Comparison of ENCODE assay signal across 11 cellular contexts in the genomic region with DNA sequence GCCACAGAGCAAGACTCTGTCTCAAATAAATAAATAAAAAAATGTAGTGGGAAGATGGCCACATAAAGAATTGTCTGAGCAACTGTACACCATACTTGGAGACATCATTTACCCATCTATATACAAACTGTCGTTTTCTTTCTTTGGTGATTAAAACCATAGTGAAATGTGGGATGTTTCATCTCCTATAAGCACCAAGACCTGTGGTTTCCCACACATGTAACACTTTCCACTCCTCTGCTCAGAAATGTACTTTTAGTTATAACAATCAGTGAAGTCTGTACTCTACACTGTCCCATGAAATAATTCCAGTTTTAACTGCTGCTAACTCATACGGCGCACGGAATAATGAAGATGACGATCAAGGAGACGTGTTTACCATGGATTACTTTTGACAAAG. TPM values are rescaled to one million over a fixed set of nuclear protein-coding genes. Genes with fewer than 3 reads are reported as not detected.
DNase-seq lines count a peak whose midpoint lies in the region; ATAC-seq lines count a peak whose summit lies in the region.
"Had no signal": no experiment of that assay in that cellular context is flagged by ENCODE, and none has a peak within 500 bp of the region (broad histone marks: within the 10 kb centered on the region; RNA-seq: fewer than 3 reads in every experiment).

No MANE protein-coding gene starts in this region.

- H3K4me1 Mint-ChIP-seq in activated CD4-positive, alpha-beta T cell treated with anti-CD3 and anti-CD28 coated beads for 36 hours, result peaks cover 7% of the 10 kb centered on the region
- peaks cover 7% of the 10 kb centered on the region for H3K4me1 Mint-ChIP-seq in activated CD4-positive, alpha-beta T cell treated with anti-CD3 and anti-CD28 coated beads, Interleukin-2, amount 10 ng/mL, durations not matched to agents 7 days and 5 days
- H3K4me1 Mint-ChIP-seq in activated naive CD4-positive, alpha-beta T cell treated with anti-CD3 and anti-CD28 coated beads for 36 hours (ENCODE audit: low read depth), result peaks cover 7% of the 10 kb centered on the region
- peaks cover 15% of the 10 kb centered on the region for H3K4me1 Mint-ChIP-seq in activated naive CD8-positive, alpha-beta T cell treated with anti-CD3 and anti-CD28 coated beads, Interleukin-2, amount 50 U/mL, for 24 hours

- H3K27ac Mint-ChIP-seq in activated CD4-positive, alpha-beta T cell treated with anti-CD3 and anti-CD28 coated beads for 36 hours, result no peak overlapping the region
- no peak overlapping the region for H3K27ac Mint-ChIP-seq in activated CD4-positive, alpha-beta T cell treated with anti-CD3 and anti-CD28 coated beads, Interleukin-2, amount 10 ng/mL, durations not matched to agents 7 days and 5 days
- H3K27ac Mint-ChIP-seq in activated naive CD4-positive, alpha-beta T cell treated with anti-CD3 and anti-CD28 coated beads, Interleukin-2, amount 50 U/mL, for 72 hours, result peak overlapping the region in 1 of 2 donors; percentile 7
- H3K27ac Mint-ChIP-seq in activated naive CD4-positive, alpha-beta T cell treated with anti-CD3 and anti-CD28 coated beads for 36 hours, result no peak overlapping the region
- H3K27ac Mint-ChIP-seq in activated naive CD8-positive, alpha-beta T cell treated with anti-CD3 and anti-CD28 coated beads, Interleukin-2, amount 50 U/mL, for 24 hours, result peak overlapping the region; percentile 50

- POLR2A ChIA-PET in activated CD4-positive, alpha-beta T cell treated with anti-CD3 and anti-CD28 coated beads for 36 hours (lab: Charles Lee), result no interaction called here
- POLR2A ChIA-PET in activated CD4-positive, alpha-beta T cell treated with anti-CD3 and anti-CD28 coated beads, Interleukin-2, amount 10 ng/mL, durations not matched to agents 7 days and 5 days (lab: Charles Lee), result interaction anchor here (0.6 kb wide), 1 partner anchor 276 kb away, joined by 3 read pairs; no protein-coding TSS in a partner anchor

- CTCF ChIA-PET in activated CD4-positive, alpha-beta T cell treated with anti-CD3 and anti-CD28 coated beads for 36 hours (lab: Charles Lee), result interaction anchor here (0.9 to 3.0 kb wide), 7 partner anchors 13 to 370 kb away, joined by 3 to 23 read pairs (median 4); partner anchors contain the start of gene RGS9BP
- CTCF ChIA-PET in activated CD4-positive, alpha-beta T cell treated with anti-CD3 and anti-CD28 coated beads, Interleukin-2, amount 10 ng/mL, durations not matched to agents 7 days and 5 days (lab: Charles Lee), result interaction anchor here (1.1 to 1.5 kb wide), 3 partner anchors 15 to 373 kb away, joined by 3 to 7 read pairs (median 3); partner anchors contain the start of gene FAAP24
- CTCF ChIA-PET in activated naive CD4-positive, alpha-beta T cell treated with anti-CD3 and anti-CD28 coated beads for 36 hours (lab: Charles Lee), result interaction anchor here (1.1 to 1.3 kb wide), 3 partner anchors 13 to 15 kb away, joined by 4 to 5 read pairs (median 4); no protein-coding TSS in a partner anchor

- DNase-seq in activated CD4-positive, alpha-beta T cell treated with anti-CD3 and anti-CD28 coated beads for 36 hours, result peak; percentile 9
- no peak for DNase-seq in activated CD4-positive, alpha-beta T cell treated with anti-CD3 and anti-CD28 coated beads, Interleukin-2, amount 10 ng/mL, durations not matched to agents 7 days and 5 days
- DNase-seq in activated naive CD4-positive, alpha-beta T cell treated with anti-CD3 and anti-CD28 coated beads, Interleukin-2, amount 50 U/mL, for 72 hours (ENCODE audit: low spot score in 2 of 2), result no peak
- DNase-seq in activated naive CD4-positive, alpha-beta T cell treated with anti-CD3 and anti-CD28 coated beads for 36 hours, result no peak
- no peak for DNase-seq in activated naive CD8-positive, alpha-beta T cell treated with anti-CD3 and anti-CD28 coated beads, Interleukin-2, amount 50 U/mL, for 24 hours
- no peak for DNase-seq in dedifferentiated amniotic fluid mesenchymal stem cell (ENCODE audit: extremely low spot score)
- no peak for DNase-seq in left ventricle myocardium superior
- DNase-seq: GOT3, Right ventricle myocardium superior had no signal

- no peaks in the 10 kb centered on the region for H3K9me3 Mint-ChIP-seq in activated CD4-positive, alpha-beta T cell treated with anti-CD3 and anti-CD28 coated beads for 36 hours (ENCODE audit: low read depth)
- no peaks in the 10 kb centered on the region for H3K9me3 Mint-ChIP-seq in activated CD4-positive, alpha-beta T cell treated with anti-CD3 and anti-CD28 coated beads, Interleukin-2, amount 10 ng/mL, durations not matched to agents 7 days and 5 days
- no peaks in the 10 kb centered on the region for H3K9me3 Mint-ChIP-seq in activated naive CD4-positive, alpha-beta T cell treated with anti-CD3 and anti-CD28 coated beads, Interleukin-2, amount 50 U/mL, for 72 hours
- no peaks in the 10 kb centered on the region for H3K9me3 Mint-ChIP-seq in activated naive CD4-positive, alpha-beta T cell treated with anti-CD3 and anti-CD28 coated beads for 36 hours
- no peaks in the 10 kb centered on the region for H3K9me3 Mint-ChIP-seq in activated naive CD8-positive, alpha-beta T cell treated with anti-CD3 and anti-CD28 coated beads, Interleukin-2, amount 50 U/mL, for 24 hours
- H3K9me3 Mint-ChIP-seq: CD8-positive, alpha-beta memory T cell had no signal

- H3K36me3 Mint-ChIP-seq in activated CD4-positive, alpha-beta T cell treated with anti-CD3 and anti-CD28 coated beads for 36 hours (ENCODE audit: low read depth), result peaks cover 42% of the 10 kb centered on the region
- H3K36me3 Mint-ChIP-seq in activated CD4-positive, alpha-beta T cell treated with anti-CD3 and anti-CD28 coated beads, Interleukin-2, amount 10 ng/mL, durations not matched to agents 7 days and 5 days (ENCODE audit: low read depth), result peaks cover 39% of the 10 kb centered on the region
- peaks cover 0 to 7% of the 10 kb centered on the region in 2 donors for H3K36me3 Mint-ChIP-seq in activated naive CD4-positive, alpha-beta T cell treated with anti-CD3 and anti-CD28 coated beads, Interleukin-2, amount 50 U/mL, for 72 hours
- H3K36me3 Mint-ChIP-seq in activated naive CD4-positive, alpha-beta T cell treated with anti-CD3 and anti-CD28 coated beads for 36 hours (ENCODE audit: low read depth), result peaks cover 26% of the 10 kb centered on the region
- H3K36me3 Mint-ChIP-seq in activated naive CD8-positive, alpha-beta T cell treated with anti-CD3 and anti-CD28 coated beads, Interleukin-2, amount 50 U/mL, for 24 hours (ENCODE audit: low read depth), result peaks cover 44% of the 10 kb centered on the region

- no peak overlapping the region for H3K4me3 Mint-ChIP-seq in activated CD4-positive, alpha-beta T cell treated with anti-CD3 and anti-CD28 coated beads for 36 hours
- H3K4me3 Mint-ChIP-seq in activated CD4-positive, alpha-beta T cell treated with anti-CD3 and anti-CD28 coated beads, Interleukin-2, amount 10 ng/mL, durations not matched to agents 7 days and 5 days, result no peak overlapping the region
- no peak overlapping the region for H3K4me3 Mint-ChIP-seq in activated naive CD4-positive, alpha-beta T cell treated with anti-CD3 and anti-CD28 coated beads for 36 hours
- H3K4me3 Mint-ChIP-seq in activated naive CD8-positive, alpha-beta T cell treated with anti-CD3 and anti-CD28 coated beads, Interleukin-2, amount 50 U/mL, for 24 hours, result no peak overlapping the region
- H3K4me3 Mint-ChIP-seq: CD8-positive, alpha-beta memory T cell had no signal

- intact Hi-C loops in activated CD4-positive, alpha-beta T cell treated with anti-CD3 and anti-CD28 coated beads for 36 hours (cut with DNase I, micrococcal nuclease), result loop anchor here (2.0 to 5.0 kb wide), 3 partner anchors 76 to 518 kb away; partner anchors contain the start of genes ANKRD27 (in 2 of the 2), RGS9BP (in 2 of the 2) and NUDT19 (in 1 of the 2)
- intact Hi-C loops in activated naive CD4-positive, alpha-beta T cell treated with anti-CD3 and anti-CD28 coated beads for 36 hours (cut with micrococcal nuclease), result loop anchor here (5.0 to 10.0 kb wide), 2 partner anchors 78 to 196 kb away; partner anchors contain the start of genes ANKRD27 and RGS9BP
- intact Hi-C loops in left ventricle myocardium superior (cut with micrococcal nuclease), result no loop called here

- peak; percentile 73 for ATAC-seq in activated CD4-positive, alpha-beta T cell treated with anti-CD3 and anti-CD28 coated beads for 36 hours
- ATAC-seq in activated naive CD4-positive, alpha-beta T cell treated with anti-CD3 and anti-CD28 coated beads, Interleukin-2, amount 50 U/mL, for 72 hours, result peak; percentile 73 to 88
- peak; percentile 90 for ATAC-seq in activated naive CD8-positive, alpha-beta T cell treated with anti-CD3 and anti-CD28 coated beads, Interleukin-2, amount 50 U/mL, for 24 hours
- ATAC-seq in GM18861 (IDR thresholded peaks at IDR 0.05; ENCODE audit: unreplicated experiment) (no peak), left ventricle myocardium superior (no peak)

- no peaks in the 10 kb centered on the region for H3K27me3 Mint-ChIP-seq in activated CD4-positive, alpha-beta T cell treated with anti-CD3 and anti-CD28 coated beads for 36 hours
- no peaks in the 10 kb centered on the region for H3K27me3 Mint-ChIP-seq in activated CD4-positive, alpha-beta T cell treated with anti-CD3 and anti-CD28 coated beads, Interleukin-2, amount 10 ng/mL, durations not matched to agents 7 days and 5 days
- no peaks in the 10 kb centered on the region for H3K27me3 Mint-ChIP-seq in activated naive CD4-positive, alpha-beta T cell treated with anti-CD3 and anti-CD28 coated beads for 36 hours (ENCODE audit: low read depth)
- H3K27me3 Mint-ChIP-seq in activated naive CD8-positive, alpha-beta T cell treated with anti-CD3 and anti-CD28 coated beads, Interleukin-2, amount 50 U/mL, for 24 hours, result no peaks in the 10 kb centered on the region

RNA-seq across cellular contexts. Expression of gene PDCD5, which starts 18.3 kb away (rescaled TPM):
- total RNA-seq in activated CD4-positive, alpha-beta T cell treated with anti-CD3 and anti-CD28 coated beads for 36 hours, result 100 to 1,000 TPM; 268 to 272 TPM
- total RNA-seq in activated CD4-positive, alpha-beta T cell treated with anti-CD3 and anti-CD28 coated beads, Interleukin-2, amount 10 ng/mL, durations not matched to agents 7 days and 5 days, result 100 to 1,000 TPM; 131 to 132 TPM
- 100 to 1,000 TPM in 1 of 2 donors, 10 to 100 TPM in 1; 68.3 to 121 TPM for total RNA-seq in activated naive CD4-positive, alpha-beta T cell treated with anti-CD3 and anti-CD28 coated beads, Interleukin-2, amount 50 U/mL, for 72 hours
- total RNA-seq in activated naive CD4-positive, alpha-beta T cell treated with anti-CD3 and anti-CD28 coated beads for 36 hours, result 100 to 1,000 TPM; 233 to 242 TPM
- 135 TPM for total RNA-seq in left ventricle myocardium superior

Comparison
In these comparisons a context has a peak if more than half of its experiments do, and no peak if none do; other contexts are left out.
1. ATAC-seq: peak in activated CD4-positive, alpha-beta T cell treated with anti-CD3 and anti-CD28 coated beads for 36 hours (single experiment), activated naive CD4-positive, alpha-beta T cell treated with anti-CD3 and anti-CD28 coated beads, Interleukin-2, amount 50 U/mL, for 72 hours (2 of 2) and activated naive CD8-positive, alpha-beta T cell treated with anti-CD3 and anti-CD28 coated beads, Interleukin-2, amount 50 U/mL, for 24 hours (single experiment); none in GM18861 (single experiment) and left ventricle myocardium superior (single experiment).